Comparison of ENCODE assay signal across 8 cellular contexts in genomic region chr2:10043906-10044601, GRCh38. TPM values are rescaled to one million over a fixed set of nuclear protein-coding genes. Genes with fewer than 3 reads are reported as not detected.
DNase-seq lines count a peak whose midpoint lies in the region; ATAC-seq and TF ChIP-seq lines count a peak whose summit lies in the region.

No MANE protein-coding gene starts in this region.

- H3K18ac ChIP-seq in mesenchymal stem cell (ENCODE audit: low read depth in 1 of 2, low read length in 2 of 2): peak overlapping the region; percentile 98 to 99

- peak overlapping the region; percentile 98 for H4K8ac ChIP-seq in mesenchymal stem cell (ENCODE audit: low read length)

- peak overlapping the region; percentile 81 for H3K4me2 ChIP-seq in mesenchymal stem cell (ENCODE audit: low read length, poor library complexity, severe bottlenecking)

- 22% methylated on average over 52 of the region's 90 CpGs for WGBS in mesenchymal stem cell

- peaks cover 12% of the 10 kb centered on the region; the same call in 1 of the 2 replicates for H3K9me3 ChIP-seq in AG04450 (ENCODE audit: control insufficient read depth, insufficient read depth, low read length)
- H3K9me3 ChIP-seq in effector memory CD4-positive, alpha-beta T cell (ENCODE audit: control insufficient read depth, low read length): no peaks in the 10 kb centered on the region
- H3K9me3 ChIP-seq in mesenchymal stem cell (ENCODE audit: control insufficient read depth, low read length): no peaks in the 10 kb centered on the region

- peak overlapping the region; percentile 89 for H3K9ac ChIP-seq in mesenchymal stem cell (ENCODE audit: low read length)

- peaks cover 5% of the 10 kb centered on the region for H3K27me3 ChIP-seq in AG04450 (ENCODE audit: control insufficient read depth, insufficient read depth, low read length)
- no peaks in the 10 kb centered on the region for H3K27me3 ChIP-seq in effector memory CD4-positive, alpha-beta T cell (replicated peaks; ENCODE audit: control insufficient read depth, insufficient read depth, low read length, poor library complexity, severe bottlenecking)
- H3K27me3 ChIP-seq in mesenchymal stem cell (ENCODE audit: control insufficient read depth in 1 of 2, insufficient read depth in 1 of 2, low read length in 2 of 2): no peaks in the 10 kb centered on the region

- H3K4ac ChIP-seq in mesenchymal stem cell (ENCODE audit: low read depth in 1 of 2, low read length in 2 of 2): peak overlapping the region; percentile 90 to 93

- no peak overlapping the region for H3K23ac ChIP-seq in mesenchymal stem cell (ENCODE audit: low read length in 2 of 2)

- H2BK120ac ChIP-seq in mesenchymal stem cell (ENCODE audit: low read depth, low read length): no peak overlapping the region

- POLR2A ChIA-PET in AG04450 (lab: Yijun Ruan, JAX): interaction anchor here (0.5 to 1.0 kb wide), 5 partner anchors 58 to 242 kb away, joined by 3 to 7 read pairs (median 3); no protein-coding TSS in a partner anchor

- H2BK5ac ChIP-seq in mesenchymal stem cell (ENCODE audit: low read depth, low read length, poor library complexity, severe bottlenecking): no peak overlapping the region

- H3K4me3 ChIP-seq in AG04450 (ENCODE audit: low read depth, low read length) (peak overlapping the region; percentile 63), mesenchymal stem cell (ENCODE audit: insufficient read depth in 1 of 2, low read depth in 1 of 2, low read length in 2 of 2) (peak overlapping the region; percentile 85 to 93)
- H3K4me3 ChIP-seq in effector memory CD4-positive, alpha-beta T cell (ENCODE audit: insufficient read depth, low read depth, low read length, poor library complexity, severe bottlenecking): peak overlapping the region; percentile 52

- no peak for TF ChIP-seq CTCF in AG04450 (IDR thresholded peaks at IDR 0.05; ENCODE audit: low read depth, low read length)

- CTCF ChIA-PET in AG04450 (lab: Charles Lee): interaction anchor here (2.1 to 5.9 kb wide), 3 partner anchors 59 to 245 kb away, joined by 7 to 118 read pairs (median 17); no protein-coding TSS in a partner anchor

- H2BK15ac ChIP-seq in mesenchymal stem cell (ENCODE audit: low read depth, poor library complexity, severe bottlenecking): peak overlapping the region; percentile 98

- peaks cover 8% of the 10 kb centered on the region for H3K79me1 ChIP-seq in mesenchymal stem cell (replicated peaks; ENCODE audit: low read length, poor library complexity, severe bottlenecking)

- H3K36me3 ChIP-seq in effector memory CD4-positive, alpha-beta T cell (ENCODE audit: control insufficient read depth, insufficient read depth, low read length): peaks cover 23% of the 10 kb centered on the region
- H3K36me3 ChIP-seq in mesenchymal stem cell (ENCODE audit: control insufficient read depth in 1 of 2, insufficient read depth in 2 of 2, low read depth in 1 of 2, low read length in 2 of 2): peaks cover 13 to 23% of the 10 kb centered on the region in 2 experiments

- no peak overlapping the region for H2AFZ ChIP-seq in mesenchymal stem cell (ENCODE audit: low read depth, low read length)

- peak; percentile 62 for ATAC-seq in GM19035 (IDR thresholded peaks at IDR 0.05; ENCODE audit: unreplicated experiment)
- peak; percentile 65 for ATAC-seq in HG03432 (IDR thresholded peaks at IDR 0.05; ENCODE audit: unreplicated experiment)

- H3K27ac ChIP-seq in AG04450 (ENCODE audit: low read depth, low read length) (no peak overlapping the region), mesenchymal stem cell (ENCODE audit: low read length, poor library complexity, severe bottlenecking) (no peak overlapping the region)
- H3K27ac ChIP-seq in effector memory CD4-positive, alpha-beta T cell (ENCODE audit: insufficient read depth, low read length, poor library complexity, severe bottlenecking): peak overlapping the region; percentile 78

- H3K14ac ChIP-seq in mesenchymal stem cell (ENCODE audit: low read length in 2 of 2): no peak overlapping the region

- peak overlapping the region; percentile 18 to 97 for H2BK12ac ChIP-seq in mesenchymal stem cell (ENCODE audit: low read length in 2 of 2)

- DNase-seq in AG04450 (ENCODE audit: low read depth, low spot score) (peak; percentile 66), NCI-H774 (lab: John Stamatoyannopoulos, UW) (peak; percentile 92), mesenchymal stem cell (peak; percentile 91)
- DNase-seq in activated CD8-positive, alpha-beta memory T cell treated with anti-CD3 and anti-CD28 coated beads, Interleukin-2, amount 50 U/mL, for 1 hour (ENCODE audit: extremely low read depth): peak; percentile 88
- DNase-seq in effector memory CD4-positive, alpha-beta T cell: peak; percentile 88 to 93 (median 89)
- DNase-seq in stimulated activated CD4-positive, alpha-beta T cell treated with anti-CD3 and anti-CD28 coated beads, TNF-alpha, amount 100 ng/mL, for 4 hours (ENCODE audit: low read depth in 3 of 3): peak; percentile 81 to 98 (median 96)

- no peak overlapping the region for H2AK5ac ChIP-seq in mesenchymal stem cell (ENCODE audit: low read length, severe bottlenecking)

- peak overlapping the region; percentile 99 for H4K91ac ChIP-seq in mesenchymal stem cell (ENCODE audit: low read length)

- peaks cover 3% of the 10 kb centered on the region for H3K4me1 ChIP-seq in effector memory CD4-positive, alpha-beta T cell (ENCODE audit: control insufficient read depth, insufficient read depth, low read length, poor library complexity, severe bottlenecking)
- peaks cover 26% of the 10 kb centered on the region for H3K4me1 ChIP-seq in mesenchymal stem cell (ENCODE audit: control insufficient read depth, insufficient read depth, low read depth, low read length)

RNA-seq across cellular contexts. Expression of gene KLF11, which starts 0.7 kb away (rescaled TPM):
- polyA plus RNA-seq in AG04450 (2011; rRNA removed): 4.9 and 5.5 TPM in 2 replicates
- 6.3 and 12.2 TPM in 2 replicates for polyA minus RNA-seq in AG04450 (2011; rRNA and poly(A)+ RNA removed)
- 7.2 TPM for polyA plus RNA-seq in mesenchymal stem cell (2013, experiment 1 of 2)
- polyA plus RNA-seq in mesenchymal stem cell (2013, experiment 2 of 2): 7.1 TPM

RNA-seq across cellular contexts. Expression of gene CYS1, which starts 36.2 kb away (rescaled TPM):
- polyA plus RNA-seq in AG04450 (2011; rRNA removed): 0.12 and 0.24 TPM in 2 replicates
- polyA minus RNA-seq in AG04450 (2011; rRNA and poly(A)+ RNA removed): 0.13 and 0.28 TPM in 2 replicates
- polyA plus RNA-seq in mesenchymal stem cell (2013, experiment 1 of 2): 0.22 TPM
- 0.34 TPM for polyA plus RNA-seq in mesenchymal stem cell (2013, experiment 2 of 2)
